In the genomic region with DNA sequence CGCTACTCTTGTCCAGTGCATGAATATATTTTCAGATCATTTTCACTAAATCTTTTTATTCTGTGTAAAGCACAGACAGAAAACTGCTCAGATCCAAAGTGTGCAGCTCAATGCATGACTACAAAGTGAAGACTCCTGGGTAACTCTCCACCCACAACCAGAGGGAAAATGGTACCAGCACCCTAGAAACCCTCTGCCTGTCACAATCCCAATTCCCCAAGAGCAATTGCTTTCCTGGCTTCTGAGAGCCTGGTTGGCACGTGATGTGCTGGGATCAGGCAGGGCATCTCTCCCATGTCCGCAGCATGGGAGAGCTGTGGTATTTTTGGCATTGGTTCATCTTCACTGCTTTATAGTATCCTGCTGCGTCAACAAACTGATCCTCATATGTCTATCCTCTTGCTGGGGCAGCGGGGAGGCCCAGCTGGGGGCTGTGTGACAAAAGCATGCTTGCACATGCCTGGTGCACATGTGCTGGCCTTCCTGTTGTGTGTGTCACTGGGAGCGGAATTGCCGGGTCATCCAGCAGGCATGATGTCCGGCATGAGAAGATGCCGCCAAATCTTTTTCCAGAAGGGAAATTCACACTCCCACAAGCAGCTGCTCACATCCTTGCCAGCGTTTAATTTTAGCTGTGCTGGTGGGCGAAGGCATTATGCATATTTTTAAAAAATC, we compare ENCODE assay signal across 18 cellular contexts.
DNase-seq lines count a peak whose midpoint lies in the region; ATAC-seq and TF ChIP-seq lines count a peak whose summit lies in the region.
"Had no signal": no experiment of that assay in that cellular context is flagged by ENCODE, and none has a peak within 500 bp of the region (broad histone marks: within the 10 kb centered on the region; RNA-seq: fewer than 3 reads in every experiment).

No MANE protein-coding gene starts in this region.

- DNase-seq in SJSA1 (ENCODE audit: low read depth in 1 of 2, low spot score in 2 of 2) (peak; percentile 89 to 90), inferior parietal cortex (ENCODE audit: extremely low spot score) (peak; percentile 55), osteocyte (ENCODE audit: extremely low spot score, unreplicated experiment) (peak; percentile 73), ureter (ENCODE audit: low spot score) (peak; percentile 19)
- DNase-seq: CD4-positive, alpha-beta memory T cell; DMS79; GOT3; MV-4-11; NCI-H1417; NCI-H187 treated with DMSO at 0.1 percent for 48 hours; NCI-H2171 treated with DMSO at 0.1 percent for 48 hours; NCI-H748 treated with DMSO at 0.1 percent for 48 hours; PC-3 had no signal

- H3K4me1 ChIP-seq in SJSA1 (replicated peaks), result peaks cover 69% of the 10 kb centered on the region

- ATAC-seq in GM18505 (IDR thresholded peaks at IDR 0.05; ENCODE audit: unreplicated experiment) (no peak), GM19463 (IDR thresholded peaks at IDR 0.05; ENCODE audit: unreplicated experiment) (no peak), HG03565 (IDR thresholded peaks at IDR 0.05; ENCODE audit: unreplicated experiment) (no peak)
- ATAC-seq: K562, PC-3 had no signal

- H3K27me3 Mint-ChIP-seq in osteocyte (ENCODE audit: unreplicated experiment), result peaks cover 2% of the 10 kb centered on the region

- no peak for TF ChIP-seq POLR2A in GM18505 (IDR thresholded peaks at IDR 0.05; ENCODE audit: borderline replicate concordance, extremely low read depth, insufficient read depth, insufficient read length)

- H3K36me3 ChIP-seq in SJSA1, result no peaks in the 10 kb centered on the region

- peak overlapping the region; percentile 98 for H3K27ac ChIP-seq in SJSA1
- H3K27ac ChIP-seq: RWPE1 had no signal

- H3K4me3 ChIP-seq in SJSA1, result no peak overlapping the region
- H3K4me3 ChIP-seq: K562 had no signal

- no peaks in the 10 kb centered on the region for H3K27me3 ChIP-seq in SJSA1 (replicated peaks)

- no peak overlapping the region for H3K4me3 Mint-ChIP-seq in osteocyte (ENCODE audit: unreplicated experiment)
- H3K4me3 Mint-ChIP-seq: CD4-positive, alpha-beta memory T cell had no signal

- H3K27ac Mint-ChIP-seq in osteocyte (ENCODE audit: unreplicated experiment), result no peak overlapping the region
- H3K27ac Mint-ChIP-seq: CD4-positive, alpha-beta memory T cell had no signal

- no peaks in the 10 kb centered on the region for H3K9me3 ChIP-seq in SJSA1 (replicated peaks)

- no peak for TF ChIP-seq CTCF in osteocyte (IDR thresholded peaks at IDR 0.05)

- H3K9me3 Mint-ChIP-seq in osteocyte (ENCODE audit: unreplicated experiment), result peaks cover 4% of the 10 kb centered on the region

- H3K4me1 Mint-ChIP-seq in osteocyte (ENCODE audit: unreplicated experiment), result no peaks in the 10 kb centered on the region

- no peaks in the 10 kb centered on the region for H3K36me3 Mint-ChIP-seq in osteocyte (ENCODE audit: unreplicated experiment)
- H3K36me3 Mint-ChIP-seq: CD4-positive, alpha-beta memory T cell had no signal

Comparison
In these comparisons a context has a peak if more than half of its experiments do, and no peak if none do; other contexts are left out.
1. DNase-seq: peak in every context shown above with its lines; median percentile 90 in SJSA1; 73 in osteocyte; 55 in inferior parietal cortex; 19 in ureter.